1 cellular context compared by ENCODE assay signal in the genomic region with DNA sequence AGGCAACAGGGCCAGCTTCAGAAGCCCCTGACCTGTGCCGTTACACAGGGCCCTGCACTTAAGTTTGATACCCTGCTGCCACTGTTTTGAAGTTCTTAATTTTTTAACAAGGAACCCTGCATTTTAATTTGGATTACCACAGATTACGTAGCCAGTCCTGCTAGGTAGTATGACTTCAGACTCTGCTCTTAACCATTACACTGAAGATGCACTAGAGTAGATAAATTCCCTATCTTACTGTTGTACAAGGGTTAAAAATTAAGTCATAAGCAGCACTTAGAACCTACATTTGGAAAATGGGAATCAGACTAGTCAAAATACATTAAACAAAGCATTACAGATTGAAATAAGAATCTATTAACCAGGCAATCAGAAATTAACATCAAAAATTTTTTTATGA.
TF ChIP-seq lines count a peak whose summit lies in the region.

No MANE protein-coding gene starts in this region.

TF ChIP-seq in K562, 482 proteins besides CTCF, POLR2A, EP300 and RAD21:
- TF ChIP-seq, protein P1, sequence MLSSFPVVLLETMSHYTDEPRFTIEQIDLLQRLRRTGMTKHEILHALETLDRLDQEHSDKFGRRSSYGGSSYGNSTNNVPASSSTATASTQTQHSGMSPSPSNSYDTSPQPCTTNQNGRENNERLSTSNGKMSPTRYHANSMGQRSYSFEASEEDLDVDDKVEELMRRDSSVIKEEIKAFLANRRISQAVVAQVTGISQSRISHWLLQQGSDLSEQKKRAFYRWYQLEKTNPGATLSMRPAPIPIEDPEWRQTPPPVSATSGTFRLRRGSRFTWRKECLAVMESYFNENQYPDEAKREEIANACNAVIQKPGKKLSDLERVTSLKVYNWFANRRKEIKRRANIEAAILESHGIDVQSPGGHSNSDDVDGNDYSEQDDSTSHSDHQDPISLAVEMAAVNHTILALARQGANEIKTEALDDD (IDR thresholded peaks at IDR 0.05) = peak; percentile 86
- TF ChIP-seq ATF7 (IDR thresholded peaks at IDR 0.05) (peak; percentile 37; the same call in 1 of the 2 replicates), ATF3 (IDR thresholded peaks at IDR 0.05) (peak; percentile 31; the same call in 1 of the 2 replicates), ATF3 (CRISPR knock-in tag; conservative IDR thresholded peaks at IDR 0.05) (no peak), STAT5A (IDR thresholded peaks at IDR 0.05; ENCODE audit: borderline replicate concordance, low read length) (no peak), EZH2 (IDR thresholded peaks at IDR 0.05; ENCODE audit: borderline replicate concordance, low read depth, low read length) (no peak), MEF2A (IDR thresholded peaks at IDR 0.05; ENCODE audit: control insufficient read depth, low read depth, low read length) (peak; percentile 75; the same call in 1 of the 2 replicates), RFX1 (IDR thresholded peaks at IDR 0.05) (0 out of 2 replicates have a peak, but pooled peaks have one; percentile 1)
